ENCODE assay signal across 24 cellular contexts in genomic region chr7:94928168-94928707, GRCh38. TPM values are rescaled to one million over a fixed set of nuclear protein-coding genes. Genes with fewer than 3 reads are reported as not detected.
"Had no signal": no experiment of that assay in that cellular context is flagged by ENCODE, and none has a peak within 500 bp of the region (broad histone marks: within the 10 kb centered on the region; RNA-seq: fewer than 3 reads in every experiment).

No MANE protein-coding gene starts in this region.

- H3K9me3 ChIP-seq: SJSA1 had no signal

- H3K27me3 ChIP-seq: SJSA1 had no signal

- ATAC-seq: Panc1, PC-3 had no signal

- H3K36me3 ChIP-seq: SJSA1 had no signal

- H3K9ac ChIP-seq: KMS-11 had no signal

- H3K27ac ChIP-seq: KMS-11, RWPE1, SJSA1, SK-N-MC had no signal

- H3K4me2 ChIP-seq: KMS-11 had no signal

- H3K4me3 ChIP-seq: SJSA1, SK-N-MC had no signal

- DNase-seq: IMR-90, Kasumi-1, MM.1S, NCI-H1092 treated with DMSO at 0.1 percent for 48 hours, NCI-H1436, NCI-H187, NCI-H2029, NCI-H2081 treated with DMSO at 0.1 percent for 48 hours, NCI-H2171, NCI-H226, NCI-H446, NCI-H510A, NCI-H524 treated with DMSO at 0.1 percent for 48 hours, NCI-H69, NCI-H774, PC-3, SIG-M5 had no signal

- H3K4me1 ChIP-seq: SJSA1 had no signal

RNA-seq across cellular contexts. Expression of gene PPP1R9A, which starts 20.8 kb away (rescaled TPM):
- total RNA-seq: IMR-90; OCI-LY7; SJSA1; T-helper 1 cell treated with Interleukin-12 subunit alpha and Interleukin-12 subunit beta and Interleukin-4 antibody, amounts not matched to agents 30 ng/mL and 1 ng/mL, for 36 hours had no signal
- polyA plus RNA-seq: IMR-90 had no signal
